14 cellular contexts compared by ENCODE assay signal in genomic region chr15:60589728-60590127, GRCh38.
DNase-seq lines count a peak whose midpoint lies in the region; ATAC-seq and TF ChIP-seq lines count a peak whose summit lies in the region.
"Had no signal": no experiment of that assay in that cellular context is flagged by ENCODE, and none has a peak within 500 bp of the region (broad histone marks: within the 10 kb centered on the region; RNA-seq: fewer than 3 reads in every experiment).

No MANE protein-coding gene starts in this region.

- H3K4me1 Mint-ChIP-seq in activated CD4-positive, alpha-beta T cell treated with anti-CD3 and anti-CD28 coated beads, Interleukin-2, amount 10 ng/mL, durations not matched to agents 7 days and 5 days = peaks cover 69% of the 10 kb centered on the region
- peaks cover 67% of the 10 kb centered on the region for H3K4me1 Mint-ChIP-seq in activated CD4-positive, alpha-beta memory T cell treated with anti-CD3 and anti-CD28 coated beads, Interleukin-2, amount 10 ng/mL, durations not matched to agents 7 days and 5 days
- H3K4me1 Mint-ChIP-seq in stimulated activated effector memory CD8-positive, alpha-beta T cell treated with anti-CD3 and anti-CD28 coated beads, Interleukin-12 subunit alpha, Interleukin-12 subunit beta, amount 100 ng/mL, for 72 hours = peaks cover 42% of the 10 kb centered on the region

- TF ChIP-seq CTCF in foreskin keratinocyte (conservative IDR thresholded peaks at IDR 0.05) = no peak

- peak overlapping the region; percentile 86 for H3K27ac Mint-ChIP-seq in activated CD4-positive, alpha-beta T cell treated with anti-CD3 and anti-CD28 coated beads, Interleukin-2, amount 10 ng/mL, durations not matched to agents 7 days and 5 days
- peak overlapping the region; percentile 79 for H3K27ac Mint-ChIP-seq in activated CD4-positive, alpha-beta memory T cell treated with anti-CD3 and anti-CD28 coated beads, Interleukin-2, amount 10 ng/mL, durations not matched to agents 7 days and 5 days
- H3K27ac Mint-ChIP-seq in stimulated activated effector memory CD8-positive, alpha-beta T cell treated with anti-CD3 and anti-CD28 coated beads, Interleukin-12 subunit alpha, Interleukin-12 subunit beta, amount 100 ng/mL, for 72 hours = peak overlapping the region; percentile 90

- H3K4me3 Mint-ChIP-seq in activated CD4-positive, alpha-beta T cell treated with anti-CD3 and anti-CD28 coated beads, Interleukin-2, amount 10 ng/mL, durations not matched to agents 7 days and 5 days = peak overlapping the region; percentile 75
- H3K4me3 Mint-ChIP-seq in activated CD4-positive, alpha-beta memory T cell treated with anti-CD3 and anti-CD28 coated beads, Interleukin-2, amount 10 ng/mL, durations not matched to agents 7 days and 5 days = peak overlapping the region; percentile 77
- peak overlapping the region; percentile 76 for H3K4me3 Mint-ChIP-seq in stimulated activated effector memory CD8-positive, alpha-beta T cell treated with anti-CD3 and anti-CD28 coated beads, Interleukin-12 subunit alpha, Interleukin-12 subunit beta, amount 100 ng/mL, for 72 hours

- no peaks in the 10 kb centered on the region for H3K9me3 Mint-ChIP-seq in activated CD4-positive, alpha-beta T cell treated with anti-CD3 and anti-CD28 coated beads, Interleukin-2, amount 10 ng/mL, durations not matched to agents 7 days and 5 days
- no peaks in the 10 kb centered on the region for H3K9me3 Mint-ChIP-seq in activated CD4-positive, alpha-beta memory T cell treated with anti-CD3 and anti-CD28 coated beads, Interleukin-2, amount 10 ng/mL, durations not matched to agents 7 days and 5 days
- no peaks in the 10 kb centered on the region for H3K9me3 Mint-ChIP-seq in stimulated activated effector memory CD8-positive, alpha-beta T cell treated with anti-CD3 and anti-CD28 coated beads, Interleukin-12 subunit alpha, Interleukin-12 subunit beta, amount 100 ng/mL, for 72 hours

- H3K27ac ChIP-seq in foreskin keratinocyte = peak overlapping the region; percentile 72
- H3K27ac ChIP-seq: A549 had no signal

- peaks cover 19% of the 10 kb centered on the region for H3K36me3 Mint-ChIP-seq in activated CD4-positive, alpha-beta T cell treated with anti-CD3 and anti-CD28 coated beads, Interleukin-2, amount 10 ng/mL, durations not matched to agents 7 days and 5 days (ENCODE audit: low read depth)
- peaks cover 23% of the 10 kb centered on the region for H3K36me3 Mint-ChIP-seq in activated CD4-positive, alpha-beta memory T cell treated with anti-CD3 and anti-CD28 coated beads, Interleukin-2, amount 10 ng/mL, durations not matched to agents 7 days and 5 days (ENCODE audit: low read depth)
- H3K36me3 Mint-ChIP-seq in stimulated activated effector memory CD8-positive, alpha-beta T cell treated with anti-CD3 and anti-CD28 coated beads, Interleukin-12 subunit alpha, Interleukin-12 subunit beta, amount 100 ng/mL, for 72 hours = peaks cover 82% of the 10 kb centered on the region

- CTCF ChIA-PET in activated CD4-positive, alpha-beta T cell treated with anti-CD3 and anti-CD28 coated beads, Interleukin-2, amount 10 ng/mL, durations not matched to agents 7 days and 5 days (lab: Charles Lee) = no interaction called here
- CTCF ChIA-PET in activated CD4-positive, alpha-beta memory T cell treated with anti-CD3 and anti-CD28 coated beads, Interleukin-2, amount 10 ng/mL, durations not matched to agents 7 days and 5 days (lab: Charles Lee) = interaction anchor here (0.9 to 6.9 kb wide), 5 partner anchors 15 to 327 kb away, joined by 3 to 81 read pairs (median 4); no protein-coding TSS in a partner anchor

- ATAC-seq in foreskin keratinocyte = no peak
- no peak for ATAC-seq in stimulated activated effector memory CD8-positive, alpha-beta T cell treated with anti-CD3 and anti-CD28 coated beads, Interleukin-12 subunit alpha, Interleukin-12 subunit beta, amount 100 ng/mL, for 72 hours
- ATAC-seq: A549 had no signal

- H3K27me3 ChIP-seq in foreskin keratinocyte = no peaks in the 10 kb centered on the region

- POLR2A ChIA-PET in activated CD4-positive, alpha-beta T cell treated with anti-CD3 and anti-CD28 coated beads, Interleukin-2, amount 10 ng/mL, durations not matched to agents 7 days and 5 days (lab: Charles Lee) = no interaction called here
- POLR2A ChIA-PET in activated CD4-positive, alpha-beta memory T cell treated with anti-CD3 and anti-CD28 coated beads, Interleukin-2, amount 10 ng/mL, durations not matched to agents 7 days and 5 days (lab: Charles Lee) = interaction anchor here (0.6 to 34.6 kb wide), 14 partner anchors 17 to 327 kb away, joined by 3 to 678 read pairs (median 10); partner anchors contain the start of gene ANXA2

- no peak for DNase-seq in activated CD4-positive, alpha-beta T cell treated with anti-CD3 and anti-CD28 coated beads, Interleukin-2, amount 10 ng/mL, durations not matched to agents 7 days and 5 days
- DNase-seq in activated CD4-positive, alpha-beta T cell treated with anti-CD3 and anti-CD28 coated beads, Interleukin-2, amount 50 U/mL, for 1 hour = no peak
- no peak for DNase-seq in activated CD4-positive, alpha-beta memory T cell treated with anti-CD3 and anti-CD28 coated beads, Interleukin-2, amount 10 ng/mL, durations not matched to agents 7 days and 5 days
- DNase-seq in foreskin keratinocyte (no peak), NCI-H2227 treated with DMSO at 0.1 percent for 48 hours (lab: John Stamatoyannopoulos, UW) (no peak), H4 (ENCODE audit: low spot score) (no peak), anterior cingulate cortex (lab: John Stamatoyannopoulos, UW) (no peak)
- no peak for DNase-seq in stimulated activated effector memory CD8-positive, alpha-beta T cell treated with anti-CD3 and anti-CD28 coated beads, Interleukin-12 subunit alpha, Interleukin-12 subunit beta, amount 100 ng/mL, for 72 hours (ENCODE audit: low spot score in 2 of 2)
- DNase-seq: NCI-H1436 treated with DMSO at 0.1 percent for 48 hours, NCI-H526 treated with DMSO at 0.1 percent for 48 hours, occipital lobe, SHP77, stomach had no signal

- peaks cover 36% of the 10 kb centered on the region for H3K4me1 ChIP-seq in foreskin keratinocyte

- H3K27me3 Mint-ChIP-seq in activated CD4-positive, alpha-beta T cell treated with anti-CD3 and anti-CD28 coated beads, Interleukin-2, amount 10 ng/mL, durations not matched to agents 7 days and 5 days = peaks cover 15% of the 10 kb centered on the region
- H3K27me3 Mint-ChIP-seq in activated CD4-positive, alpha-beta memory T cell treated with anti-CD3 and anti-CD28 coated beads, Interleukin-2, amount 10 ng/mL, durations not matched to agents 7 days and 5 days = peaks cover 1% of the 10 kb centered on the region
